10 cellular contexts compared by ENCODE assay signal in the genomic region with DNA sequence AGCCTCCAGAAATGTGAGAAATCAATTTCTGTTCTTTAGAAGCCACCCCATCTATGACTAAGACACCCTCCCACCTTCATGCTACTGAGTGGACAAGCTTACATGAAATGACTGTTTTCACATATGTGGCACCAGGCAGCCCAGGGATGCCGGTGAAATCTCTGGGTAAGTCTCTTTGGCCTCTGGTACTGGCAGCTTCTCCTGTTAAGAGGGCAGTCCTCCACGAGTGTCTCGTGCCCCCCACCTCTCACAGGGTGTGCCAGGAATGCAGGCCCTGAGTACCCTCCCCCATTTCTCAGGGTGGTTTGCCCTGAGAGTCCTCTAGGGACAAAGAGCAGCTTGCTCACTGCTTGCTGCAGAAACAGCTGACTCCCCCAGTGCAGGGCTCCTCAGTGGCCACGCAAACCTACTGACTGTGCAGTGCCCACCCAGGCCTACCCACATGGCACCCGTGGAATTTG. TPM values are rescaled to one million over a fixed set of nuclear protein-coding genes. Genes with fewer than 3 reads are reported as not detected.
A peak's percentile ranks its signal among the peaks of the same experiment; 100 is the strongest.
DNase-seq lines count a peak whose midpoint lies in the region; ATAC-seq and TF ChIP-seq lines count a peak whose summit lies in the region.
"Had no signal": no experiment of that assay in that cellular context is flagged by ENCODE, and none has a peak within 500 bp of the region (broad histone marks: within the 10 kb centered on the region; RNA-seq: fewer than 3 reads in every experiment).

No MANE protein-coding gene starts in this region.

- CTCF ChIA-PET in Calu3 (lab: Charles Lee), result interaction anchor here (0.6 to 1.3 kb wide), 3 partner anchors 27 to 64 kb away, joined by 3 to 5 read pairs (median 4); a partner anchor contains a TSS

- H3K36me3 Mint-ChIP-seq in Calu3 (ENCODE audit: insufficient read depth, unreplicated experiment), result peaks cover 47% of the 10 kb centered on the region
- H3K36me3 Mint-ChIP-seq in activated naive CD4-positive, alpha-beta T cell treated with anti-CD3 and anti-CD28 coated beads, Interleukin-2, amount 50 U/mL, for 24 hours, result peaks cover 2% of the 10 kb centered on the region

- peaks cover 35% of the 10 kb centered on the region for H3K4me1 Mint-ChIP-seq in Calu3 (ENCODE audit: low read depth, unreplicated experiment)
- peaks cover 68% of the 10 kb centered on the region for H3K4me1 Mint-ChIP-seq in activated naive CD4-positive, alpha-beta T cell treated with anti-CD3 and anti-CD28 coated beads, Interleukin-2, amount 50 U/mL, for 24 hours

- BruUV-seq in Calu3 (replicated peaks; lab: Mats Ljungman, UMichigan), result no TSS peak

- no peak for ATAC-seq in HG03025 (IDR thresholded peaks at IDR 0.05; ENCODE audit: low FRiP score, unreplicated experiment)

- peak overlapping the region; percentile 54 for H3K4me3 Mint-ChIP-seq in Calu3 (ENCODE audit: low read depth, unreplicated experiment)
- H3K4me3 Mint-ChIP-seq in activated naive CD4-positive, alpha-beta T cell treated with anti-CD3 and anti-CD28 coated beads, Interleukin-2, amount 50 U/mL, for 24 hours, result peak overlapping the region; percentile 90

- H3K36me3 ChIP-seq in BLaER1 treated with 17β-estradiol and CSF1 and Interleukin-3, amounts not matched to agents 10 nM and 100 nM, result peaks cover 0 to 2% (median 0%) of the 10 kb centered on the region in 11 experiments; a peak in 3 of 22 replicates
- no peaks in the 10 kb centered on the region for H3K36me3 ChIP-seq in MG63
- H3K36me3 ChIP-seq: SJSA1 had no signal

- peak overlapping the region in 1 of 10 experiments; percentile 10; a peak in 1 of 20 replicates for H3K4me3 ChIP-seq in BLaER1 treated with 17β-estradiol and CSF1 and Interleukin-3, amounts not matched to agents 10 nM and 100 nM
- no peak overlapping the region for H3K4me3 ChIP-seq in MG63
- H3K4me3 ChIP-seq: SJSA1 had no signal

- DNase-seq in Calu3, result no peak
- DNase-seq in myocyte (ENCODE audit: low read depth), result peak; percentile 13
- DNase-seq in MG63, result no peak
- DNase-seq in kidney tubule cell (ENCODE audit: low spot score), result no peak
- DNase-seq: NCI-H1092 had no signal

- H3K9me3 Mint-ChIP-seq in Calu3 (ENCODE audit: low read depth, unreplicated experiment), result no peaks in the 10 kb centered on the region
- H3K9me3 Mint-ChIP-seq in activated naive CD4-positive, alpha-beta T cell treated with anti-CD3 and anti-CD28 coated beads, Interleukin-2, amount 50 U/mL, for 24 hours, result no peaks in the 10 kb centered on the region

- H3K27ac Mint-ChIP-seq in Calu3 (ENCODE audit: unreplicated experiment), result peak overlapping the region; percentile 47
- H3K27ac Mint-ChIP-seq in activated naive CD4-positive, alpha-beta T cell treated with anti-CD3 and anti-CD28 coated beads, Interleukin-2, amount 50 U/mL, for 24 hours, result peak overlapping the region; percentile 93

- peaks cover 0 to 9% (median 0%) of the 10 kb centered on the region in 11 experiments; a peak in 4 of 22 replicates for H3K27me3 ChIP-seq in BLaER1 treated with 17β-estradiol and CSF1 and Interleukin-3, amounts not matched to agents 10 nM and 100 nM
- peaks cover 6% of the 10 kb centered on the region for H3K27me3 ChIP-seq in MG63

- no peaks in the 10 kb centered on the region for H3K27me3 Mint-ChIP-seq in Calu3 (ENCODE audit: unreplicated experiment)
- no peaks in the 10 kb centered on the region for H3K27me3 Mint-ChIP-seq in activated naive CD4-positive, alpha-beta T cell treated with anti-CD3 and anti-CD28 coated beads, Interleukin-2, amount 50 U/mL, for 24 hours

- peak overlapping the region; percentile 96 to 100 (median 98) for H3K4me2 ChIP-seq in BLaER1 treated with 17β-estradiol and CSF1 and Interleukin-3, amounts not matched to agents 10 nM and 100 nM

- TF ChIP-seq CTCF in Calu3 (IDR thresholded peaks at IDR 0.05; ENCODE audit: unreplicated experiment), result no peak

- no peaks in the 10 kb centered on the region for H3K9me3 ChIP-seq in BLaER1 treated with 17β-estradiol and CSF1 and Interleukin-3, amounts not matched to agents 10 nM and 100 nM (replicated peaks in 1 of 11)
- H3K9me3 ChIP-seq in MG63, result no peaks in the 10 kb centered on the region
- H3K9me3 ChIP-seq: SJSA1 had no signal

- H4K20me1 ChIP-seq in BLaER1 treated with 17β-estradiol and CSF1 and Interleukin-3, amounts not matched to agents 10 nM and 100 nM, result peaks cover 0 to 10% (median 1%) of the 10 kb centered on the region in 11 experiments; a peak in 10 of 22 replicates

- intact Hi-C loops in Calu3 (cut with micrococcal nuclease; ENCODE audit: unreplicated experiment), result no loop called here

- peaks cover 76 to 88% (median 85%) of the 10 kb centered on the region in 10 experiments for H3K4me1 ChIP-seq in BLaER1 treated with 17β-estradiol and CSF1 and Interleukin-3, amounts not matched to agents 10 nM and 100 nM

- peak overlapping the region in 4 of 11 experiments; percentile 4 to 80 (median 68); a peak in 5 of 22 replicates for H3K27ac ChIP-seq in BLaER1 treated with 17β-estradiol and CSF1 and Interleukin-3, amounts not matched to agents 10 nM and 100 nM
- H3K27ac ChIP-seq: SJSA1 had no signal

- H3K9ac ChIP-seq in BLaER1 treated with 17β-estradiol and CSF1 and Interleukin-3, amounts not matched to agents 10 nM and 100 nM, result peak overlapping the region in 3 of 11 experiments; percentile 25 to 50 (median 41); a peak in 4 of 22 replicates

RNA-seq across cellular contexts. Expression of a gene that starts 3.2 kb away (rescaled TPM):
- total RNA-seq in Calu3 (2022) (31.0 and 51.5 TPM in 2 replicates), myocyte (15.3 and 21.5 TPM in 2 replicates)
- polyA plus RNA-seq in myocyte (2012), result 17.9 TPM
- 9.6 and 12.3 TPM in 2 replicates for total RNA-seq in MG63 (2014; rRNA removed; shearing (Covaris generic); ENCODE audit: low replicate concordance)

RNA-seq across cellular contexts. Expression of a gene that starts 27.2 kb away (rescaled TPM):
- 24.4 and 33.4 TPM in 2 replicates for total RNA-seq in Calu3 (2022)
- total RNA-seq in myocyte, result 8.6 and 9.1 TPM in 2 replicates
- polyA plus RNA-seq in myocyte (2012), result 4.6 TPM
- total RNA-seq in MG63 (2014; rRNA removed; shearing (Covaris generic); ENCODE audit: low replicate concordance), result 0.15 and 4.5 TPM in 2 replicates

RNA-seq across cellular contexts. Expression of a gene that starts 49.5 kb away (rescaled TPM):
- total RNA-seq in Calu3 (2022), result 5.6 and 10.9 TPM in 2 replicates
- 0.10 and 0.37 TPM in 2 replicates for total RNA-seq in myocyte
- polyA plus RNA-seq in myocyte (2012), result not detected
- total RNA-seq in MG63 (2014; rRNA removed; shearing (Covaris generic); ENCODE audit: low replicate concordance), result not detected in 2 replicates
- total RNA-seq: SJSA1 had no signal

RNA-seq across cellular contexts. Expression of a gene that starts 53.3 kb away (rescaled TPM):
- total RNA-seq in Calu3 (2022) (not detected in 2 replicates), myocyte (not detected in 2 replicates)
- polyA plus RNA-seq in myocyte (2012), result not detected
- total RNA-seq in MG63 (2014; rRNA removed; shearing (Covaris generic); ENCODE audit: low replicate concordance), result not detected in 2 replicates
- total RNA-seq: omental fat pad, SJSA1 had no signal

RNA-seq across cellular contexts. Expression of a gene that starts 57.0 kb away (rescaled TPM):
- total RNA-seq in Calu3 (2022), result 24.4 and 24.7 TPM in 2 replicates
- total RNA-seq in myocyte, result 19.4 and 27.5 TPM in 2 replicates
- 17.9 TPM for polyA plus RNA-seq in myocyte (2012)
- total RNA-seq in MG63 (2014; rRNA removed; shearing (Covaris generic); ENCODE audit: low replicate concordance), result 16.6 and 17.3 TPM in 2 replicates
